ENCODE assay signal across 6 cellular contexts in genomic region chr22:38699784-38700183, GRCh38. TPM values are rescaled to one million over a fixed set of nuclear protein-coding genes. Genes with fewer than 3 reads are reported as not detected.
DNase-seq lines count a peak whose midpoint lies in the region; ATAC-seq and TF ChIP-seq lines count a peak whose summit lies in the region.

No MANE protein-coding gene starts in this region.

- H3K27ac ChIP-seq in lung (ENCODE audit: low read depth in 1 of 2, low read length in 1 of 2): peak overlapping the region; percentile 68 to 97

- WGBS in lung, 2 donors: 25 to 37% methylated on average over 6 of the region's 6 CpGs

- peaks cover 3% of the 10 kb centered on the region for H3K27me3 Mint-ChIP-seq in activated T-helper 1 cell treated with anti-CD3 and anti-CD28 coated beads, Interleukin-12 subunit alpha, Interleukin-12 subunit beta, Interleukin-2, Interleukin-4 antibody, amounts not matched to agents 30 ng/mL and 10 ng/mL and 1 ng/mL, durations not matched to agents 14 hours and 24 hours and 36 hours (ENCODE audit: insufficient read depth)

- DNase-seq in GM03348 (ENCODE audit: low spot score) (peak; percentile 61), lung (ENCODE audit: low spot score) (no peak), NCI-H1417 treated with DMSO at 0.1 percent for 48 hours (lab: John Stamatoyannopoulos, UW) (no peak)
- no peak for DNase-seq in activated T-helper 1 cell treated with anti-CD3 and anti-CD28 coated beads, Interleukin-12 subunit alpha, Interleukin-12 subunit beta, Interleukin-2, Interleukin-4 antibody, amounts not matched to agents 30 ng/mL and 10 ng/mL and 1 ng/mL, durations not matched to agents 14 hours and 24 hours and 36 hours (ENCODE audit: low spot score)

- peak overlapping the region; percentile 51 for H3K4me3 ChIP-seq in lung

- peaks cover 56% of the 10 kb centered on the region for H3K4me1 Mint-ChIP-seq in activated T-helper 1 cell treated with anti-CD3 and anti-CD28 coated beads, Interleukin-12 subunit alpha, Interleukin-12 subunit beta, Interleukin-2, Interleukin-4 antibody, amounts not matched to agents 30 ng/mL and 10 ng/mL and 1 ng/mL, durations not matched to agents 14 hours and 24 hours and 36 hours (ENCODE audit: low read depth)

- ATAC-seq in lung (ENCODE audit: insufficient read depth, low FRiP score): no peak
- ATAC-seq in HG03460 (IDR thresholded peaks at IDR 0.05; ENCODE audit: unreplicated experiment): no peak
- ATAC-seq in HG03280 (IDR thresholded peaks at IDR 0.05; ENCODE audit: unreplicated experiment): no peak

- H3K9me3 Mint-ChIP-seq in activated T-helper 1 cell treated with anti-CD3 and anti-CD28 coated beads, Interleukin-12 subunit alpha, Interleukin-12 subunit beta, Interleukin-2, Interleukin-4 antibody, amounts not matched to agents 30 ng/mL and 10 ng/mL and 1 ng/mL, durations not matched to agents 14 hours and 24 hours and 36 hours: no peaks in the 10 kb centered on the region

- no peaks in the 10 kb centered on the region for H3K9me3 ChIP-seq in lung (ENCODE audit: control insufficient read depth in 2 of 2, insufficient read depth in 1 of 2, low read length in 1 of 2)

- peaks cover 15 to 23% of the 10 kb centered on the region in 2 donors for H3K4me1 ChIP-seq in lung (ENCODE audit: control insufficient read depth in 2 of 2, insufficient read depth in 2 of 2, low read length in 2 of 2)

- H3K4me3 Mint-ChIP-seq in activated T-helper 1 cell treated with anti-CD3 and anti-CD28 coated beads, Interleukin-12 subunit alpha, Interleukin-12 subunit beta, Interleukin-2, Interleukin-4 antibody, amounts not matched to agents 30 ng/mL and 10 ng/mL and 1 ng/mL, durations not matched to agents 14 hours and 24 hours and 36 hours: peak overlapping the region; percentile 90

- H3K36me3 ChIP-seq in lung (ENCODE audit: control insufficient read depth in 2 of 2, insufficient read depth in 2 of 2, low read length in 2 of 2): no peaks in the 10 kb centered on the region

- H3K36me3 Mint-ChIP-seq in activated T-helper 1 cell treated with anti-CD3 and anti-CD28 coated beads, Interleukin-12 subunit alpha, Interleukin-12 subunit beta, Interleukin-2, Interleukin-4 antibody, amounts not matched to agents 30 ng/mL and 10 ng/mL and 1 ng/mL, durations not matched to agents 14 hours and 24 hours and 36 hours (ENCODE audit: low read depth): peaks cover 34% of the 10 kb centered on the region

- intact Hi-C loops in activated T-helper 1 cell treated with anti-CD3 and anti-CD28 coated beads, Interleukin-12 subunit alpha, Interleukin-12 subunit beta, Interleukin-2, Interleukin-4 antibody, amounts not matched to agents 30 ng/mL and 10 ng/mL and 1 ng/mL, durations not matched to agents 14 hours and 24 hours and 36 hours (cut with micrococcal nuclease): loop anchor here (1.0 to 10.0 kb wide), 4 partner anchors 18 to 1465 kb away; partner anchors contain the start of genes PICK1 and TOMM22

- no peaks in the 10 kb centered on the region for H3K27me3 ChIP-seq in lung (ENCODE audit: control insufficient read depth, insufficient read depth)

- no peak for TF ChIP-seq CTCF in lung (IDR thresholded peaks at IDR 0.05; ENCODE audit: control extremely low read depth, extremely low read depth)

- peak overlapping the region; percentile 96 for H3K27ac Mint-ChIP-seq in activated T-helper 1 cell treated with anti-CD3 and anti-CD28 coated beads, Interleukin-12 subunit alpha, Interleukin-12 subunit beta, Interleukin-2, Interleukin-4 antibody, amounts not matched to agents 30 ng/mL and 10 ng/mL and 1 ng/mL, durations not matched to agents 14 hours and 24 hours and 36 hours

RNA-seq across cellular contexts. Expression of gene JOSD1, which starts 1.0 kb away (rescaled TPM):
- total RNA-seq in activated T-helper 1 cell treated with anti-CD3 and anti-CD28 coated beads, Interleukin-12 subunit alpha, Interleukin-12 subunit beta, Interleukin-2, Interleukin-4 antibody, amounts not matched to agents 30 ng/mL and 10 ng/mL and 1 ng/mL, durations not matched to agents 14 hours and 24 hours and 36 hours: 77.7 and 86.0 TPM in 2 replicates
- 10 to 100 TPM; 38.2 to 64.0 TPM for total RNA-seq in lung
- polyA plus RNA-seq in lung: 10 to 100 TPM; 17.8 to 49.4 TPM

RNA-seq across cellular contexts. Expression of gene GTPBP1, which starts 6.0 kb away (rescaled TPM):
- total RNA-seq in activated T-helper 1 cell treated with anti-CD3 and anti-CD28 coated beads, Interleukin-12 subunit alpha, Interleukin-12 subunit beta, Interleukin-2, Interleukin-4 antibody, amounts not matched to agents 30 ng/mL and 10 ng/mL and 1 ng/mL, durations not matched to agents 14 hours and 24 hours and 36 hours: 102 and 111 TPM in 2 replicates
- 10 to 100 TPM; 61.7 to 69.1 TPM for total RNA-seq in lung
- 10 to 100 TPM; 24.1 to 35.8 TPM for polyA plus RNA-seq in lung

RNA-seq across cellular contexts. Expression of gene TOMM22, which starts 18.0 kb away (rescaled TPM):
- 153 and 156 TPM in 2 replicates for total RNA-seq in activated T-helper 1 cell treated with anti-CD3 and anti-CD28 coated beads, Interleukin-12 subunit alpha, Interleukin-12 subunit beta, Interleukin-2, Interleukin-4 antibody, amounts not matched to agents 30 ng/mL and 10 ng/mL and 1 ng/mL, durations not matched to agents 14 hours and 24 hours and 36 hours
- total RNA-seq in lung: 10 to 100 TPM; 27.3 to 57.7 TPM
- 10 to 100 TPM; 25.6 to 31.1 TPM for polyA plus RNA-seq in lung

RNA-seq across cellular contexts. Expression of gene CBY1, which starts 43.3 kb away (rescaled TPM):
- 8.6 and 8.8 TPM in 2 replicates for total RNA-seq in activated T-helper 1 cell treated with anti-CD3 and anti-CD28 coated beads, Interleukin-12 subunit alpha, Interleukin-12 subunit beta, Interleukin-2, Interleukin-4 antibody, amounts not matched to agents 30 ng/mL and 10 ng/mL and 1 ng/mL, durations not matched to agents 14 hours and 24 hours and 36 hours
- total RNA-seq in lung: 10 to 100 TPM; 25.9 to 32.4 TPM
- 10 to 100 TPM; 24.8 to 49.0 TPM for polyA plus RNA-seq in lung

RNA-seq across cellular contexts. Expression of gene FAM227A, which starts 43.6 kb away (rescaled TPM):
- 0.16 and 0.78 TPM in 2 replicates for total RNA-seq in activated T-helper 1 cell treated with anti-CD3 and anti-CD28 coated beads, Interleukin-12 subunit alpha, Interleukin-12 subunit beta, Interleukin-2, Interleukin-4 antibody, amounts not matched to agents 30 ng/mL and 10 ng/mL and 1 ng/mL, durations not matched to agents 14 hours and 24 hours and 36 hours
- total RNA-seq in lung: 10 to 100 TPM in 1 of 2 donors, 1 to 10 TPM in 1; 9.9 to 10.0 TPM
- 1 to 10 TPM; 1.1 to 2.1 TPM for polyA plus RNA-seq in lung
